Comparison of ENCODE assay signal across 22 cellular contexts in the genomic region with DNA sequence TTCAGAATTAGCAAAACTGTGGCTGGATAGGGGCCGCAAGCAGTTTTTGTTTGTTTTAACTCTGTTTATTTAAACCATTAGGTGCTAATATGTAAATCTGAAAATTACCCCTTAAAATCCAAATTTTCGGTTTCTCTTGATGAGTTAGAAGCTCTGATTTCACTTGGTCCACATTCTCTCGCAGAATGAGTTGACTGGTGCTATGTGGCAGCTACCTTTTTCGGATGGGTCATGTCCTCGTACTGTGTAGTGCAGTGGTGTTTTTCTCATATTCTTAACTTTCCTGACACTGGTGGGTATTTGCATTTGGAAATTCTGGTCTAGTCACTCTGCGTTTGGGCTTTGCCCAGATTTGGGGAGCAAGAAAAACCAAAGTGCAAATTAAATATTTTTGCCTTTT.
DNase-seq lines count a peak whose midpoint lies in the region; ATAC-seq and TF ChIP-seq lines count a peak whose summit lies in the region.
"Had no signal": no experiment of that assay in that cellular context is flagged by ENCODE, and none has a peak within 500 bp of the region (broad histone marks: within the 10 kb centered on the region; RNA-seq: fewer than 3 reads in every experiment).

No MANE protein-coding gene starts in this region.

- no peaks in the 10 kb centered on the region for H3K36me3 ChIP-seq in mammary epithelial cell (ENCODE audit: insufficient read depth, low read length)
- H3K36me3 ChIP-seq: SJSA1 had no signal

- H3K4me1 Mint-ChIP-seq in activated CD8-positive, alpha-beta T cell treated with anti-CD3 and anti-CD28 coated beads for 36 hours (ENCODE audit: low read depth) = no peaks in the 10 kb centered on the region
- H3K4me1 Mint-ChIP-seq: B cell, T-helper 17 cell had no signal

- peaks cover 3% of the 10 kb centered on the region for H3K27me3 Mint-ChIP-seq in activated CD8-positive, alpha-beta T cell treated with anti-CD3 and anti-CD28 coated beads for 36 hours
- H3K27me3 Mint-ChIP-seq: B cell, IgD-negative memory B cell had no signal

- H3K9ac ChIP-seq in mammary epithelial cell (ENCODE audit: insufficient read depth, low read length) = no peak overlapping the region

- H3K79me2 ChIP-seq in mammary epithelial cell (ENCODE audit: insufficient read depth, low read length) = no peaks in the 10 kb centered on the region

- no peak overlapping the region for H3K4me3 Mint-ChIP-seq in activated CD8-positive, alpha-beta T cell treated with anti-CD3 and anti-CD28 coated beads for 36 hours
- H3K4me3 Mint-ChIP-seq: B cell, IgD-negative memory B cell, T-helper 17 cell had no signal

- H3K4me3 ChIP-seq in mammary epithelial cell (replicated peaks in 1 of 3; ENCODE audit: insufficient read depth in 1 of 3, low read depth in 2 of 3, low read length in 3 of 3) = no peak overlapping the region
- H3K4me3 ChIP-seq: SJSA1 had no signal

- H3K27ac ChIP-seq in mammary epithelial cell (ENCODE audit: insufficient read depth, low read depth, low read length) = no peak overlapping the region
- H3K27ac ChIP-seq: HL-60, SJSA1 had no signal

- H3K4me2 ChIP-seq in mammary epithelial cell (ENCODE audit: insufficient read depth, low read depth, low read length) = no peak overlapping the region

- H3K27me3 ChIP-seq in mammary epithelial cell (ENCODE audit: insufficient read depth, low read length) = no peaks in the 10 kb centered on the region
- H3K27me3 ChIP-seq: SJSA1 had no signal

- no peaks in the 10 kb centered on the region for H3K9me3 ChIP-seq in mammary epithelial cell (replicated peaks; ENCODE audit: insufficient read depth, low read length)
- H3K9me3 ChIP-seq: SJSA1 had no signal

- CTCF ChIA-PET in activated CD8-positive, alpha-beta T cell treated with anti-CD3 and anti-CD28 coated beads for 36 hours (lab: Charles Lee) = no interaction called here
- CTCF ChIA-PET in mammary epithelial cell (lab: Charles Lee; ENCODE audit: low non-redundant PET) = no interaction called here

- in situ Hi-C loops in mammary epithelial cell (cut with MboI; ENCODE audit: low sequenced_read_pairs in 2 of 2) = no loop called here

- no peaks in the 10 kb centered on the region for H3K9me3 Mint-ChIP-seq in activated CD8-positive, alpha-beta T cell treated with anti-CD3 and anti-CD28 coated beads for 36 hours

- no peaks in the 10 kb centered on the region for H3K36me3 Mint-ChIP-seq in activated CD8-positive, alpha-beta T cell treated with anti-CD3 and anti-CD28 coated beads for 36 hours (ENCODE audit: low read depth)
- H3K36me3 Mint-ChIP-seq: IgD-negative memory B cell had no signal

- H3K4me1 ChIP-seq in mammary epithelial cell (ENCODE audit: insufficient read depth, low read length) = peaks cover 2% of the 10 kb centered on the region
- H3K4me1 ChIP-seq: SJSA1 had no signal

- H2AFZ ChIP-seq in mammary epithelial cell (ENCODE audit: low read depth, low read length) = no peak overlapping the region

- ATAC-seq in GM18498 (IDR thresholded peaks at IDR 0.05; ENCODE audit: unreplicated experiment) = peak; percentile 53
- peak; percentile 69 for ATAC-seq in GM19025 (IDR thresholded peaks at IDR 0.05; ENCODE audit: low read depth, unreplicated experiment)
- peak; percentile 60 for ATAC-seq in HG02623 (IDR thresholded peaks at IDR 0.05; ENCODE audit: unreplicated experiment)
- ATAC-seq in HG03442 (IDR thresholded peaks at IDR 0.05; ENCODE audit: unreplicated experiment) = peak; percentile 67
- no peak for ATAC-seq in activated CD8-positive, alpha-beta T cell treated with anti-CD3 and anti-CD28 coated beads for 36 hours
- ATAC-seq: Panc1, T-helper 17 cell had no signal

- no peak for TF ChIP-seq CTCF in activated CD8-positive, alpha-beta T cell treated with anti-CD3 and anti-CD28 coated beads for 36 hours (IDR thresholded peaks at IDR 0.05)
- no peak for TF ChIP-seq CTCF in mammary epithelial cell (conservative IDR thresholded peaks at IDR 0.05 in 1 of 2, IDR thresholded peaks at IDR 0.05 in 1 of 2; ENCODE audit: extremely low read depth in 1 of 2, insufficient read depth in 1 of 2, low read depth in 1 of 2, low read length in 2 of 2)

- intact Hi-C loops in activated CD8-positive, alpha-beta T cell treated with anti-CD3 and anti-CD28 coated beads for 36 hours (cut with micrococcal nuclease) = no loop called here
- intact Hi-C loops in mammary epithelial cell (cut with micrococcal nuclease) = no loop called here

- dilution Hi-C loops in mammary epithelial cell (cut with HindIII; ENCODE audit: low sequenced_read_pairs) = no loop called here

- no TSS peak for BruUV-seq in mammary epithelial cell (replicated peaks; lab: Mats Ljungman, UMichigan)

- WGBS in mammary epithelial cell (ENCODE audit: low coverage, missing lambda C conversion rate) = 90% methylated on average over 6 of the region's 6 CpGs

- DNase-seq in NK-92 treated with Interleukin-12 subunit alpha and Interleukin-12 subunit beta, amount 100 ng/mL, for 24 hours (lab: John Stamatoyannopoulos, UW) = no peak
- no peak for DNase-seq in activated CD8-positive, alpha-beta T cell treated with anti-CD3 and anti-CD28 coated beads for 36 hours
- no peak for DNase-seq in mammary epithelial cell
- DNase-seq in putamen (ENCODE audit: low spot score) = no peak
- DNase-seq: DMS 273 treated with DMSO at 0.1 percent for 48 hours, DND-41, Karpas-422, NCI-H1048, NCI-H1436, NCI-H1930, NCI-H226, NCI-H524, T-helper 17 cell had no signal

- no peaks in the 10 kb centered on the region for H4K20me1 ChIP-seq in mammary epithelial cell (ENCODE audit: insufficient read depth, low read length)

- POLR2A ChIA-PET in activated CD8-positive, alpha-beta T cell treated with anti-CD3 and anti-CD28 coated beads for 36 hours (lab: Charles Lee) = no interaction called here

- no peak overlapping the region for H3K27ac Mint-ChIP-seq in activated CD8-positive, alpha-beta T cell treated with anti-CD3 and anti-CD28 coated beads for 36 hours
- H3K27ac Mint-ChIP-seq: B cell, IgD-negative memory B cell, T-helper 17 cell had no signal
